In the genomic region with DNA sequence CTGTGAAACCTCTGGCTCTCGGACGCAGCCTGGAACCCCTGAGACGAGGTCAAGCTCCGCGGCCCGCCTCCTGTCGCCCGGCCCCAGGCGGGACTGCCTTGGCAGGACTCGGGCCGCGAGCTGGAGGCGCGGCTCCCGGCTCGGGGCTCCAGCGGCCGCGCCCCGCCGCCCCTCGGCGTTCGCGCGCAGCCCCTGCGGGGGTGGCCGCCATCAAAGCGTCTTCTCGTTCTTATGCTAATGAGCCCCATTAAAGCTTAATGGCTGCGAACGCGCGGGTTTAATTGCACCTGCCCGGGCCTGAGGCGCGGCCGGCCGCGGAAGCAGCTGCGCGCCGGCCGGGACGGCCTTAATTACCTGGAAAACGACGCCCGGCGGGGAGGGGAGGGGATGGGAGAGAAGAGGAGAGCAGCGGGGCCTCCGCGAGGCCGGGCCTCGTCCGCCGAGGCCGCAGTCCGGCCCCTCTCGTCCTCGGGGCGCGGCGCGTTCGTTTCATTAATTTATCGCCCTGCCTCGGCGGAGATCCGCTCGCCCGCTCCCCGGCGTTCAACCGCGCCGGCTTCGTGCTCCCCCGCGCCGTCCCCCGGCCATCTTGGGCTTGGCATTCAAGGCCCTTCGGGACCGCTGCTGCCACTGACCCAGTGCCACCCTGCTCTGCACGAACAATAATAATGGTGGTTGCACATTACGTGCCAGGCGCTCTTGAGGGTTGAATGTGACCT, we compare ENCODE assay signal across 10 cellular contexts. TPM values are rescaled to one million over a fixed set of nuclear protein-coding genes. Genes with fewer than 3 reads are reported as not detected.
DNase-seq lines count a peak whose midpoint lies in the region; FAIRE-seq and TF ChIP-seq lines count a peak whose summit lies in the region.
"Had no signal": no experiment of that assay in that cellular context is flagged by ENCODE, and none has a peak within 500 bp of the region (broad histone marks: within the 10 kb centered on the region; RNA-seq: fewer than 3 reads in every experiment).

No MANE protein-coding gene starts in this region.

- POLR2A ChIA-PET in Caco-2 (lab: Charles Lee) = no interaction called here

- WGBS in ovary, 3 donors = 27 to 53% (median 35%) methylated on average over 77 to 86 of the region's 86 CpGs

- H3K27me3 ChIP-seq in BLaER1 (peaks cover 17% of the 10 kb centered on the region), ovary (no peaks in the 10 kb centered on the region), Caco-2 (replicated peaks; ENCODE audit: control insufficient read depth, insufficient read depth, low read length) (no peaks in the 10 kb centered on the region)

- peaks cover 24% of the 10 kb centered on the region for H3K4me1 Mint-ChIP-seq in Caco-2 (ENCODE audit: low read depth, unreplicated experiment)

- intact Hi-C loops in ovary (cut with DNase I) = no loop called here
- intact Hi-C loops in Caco-2 (cut with micrococcal nuclease; ENCODE audit: unreplicated experiment) = no loop called here

- no peak overlapping the region for H3K27ac Mint-ChIP-seq in Caco-2 (ENCODE audit: unreplicated experiment)

- H3K4me1 ChIP-seq in BLaER1 = peaks cover 98% of the 10 kb centered on the region
- H3K4me1 ChIP-seq in ovary (ENCODE audit: insufficient read depth) = peaks cover 39% of the 10 kb centered on the region
- H3K4me1 ChIP-seq in Caco-2 = peaks cover 6% of the 10 kb centered on the region

- H3K36me3 Mint-ChIP-seq in Caco-2 (ENCODE audit: insufficient read depth, unreplicated experiment) = peaks cover 33% of the 10 kb centered on the region

- H3K4me3 Mint-ChIP-seq in Caco-2 (ENCODE audit: unreplicated experiment) = no peak overlapping the region

- peak overlapping the region; percentile 2; the same call in 1 of the 2 replicates for H3K27ac ChIP-seq in BLaER1
- H3K27ac ChIP-seq in ovary = no peak overlapping the region

- H3K9me3 Mint-ChIP-seq in Caco-2 (ENCODE audit: unreplicated experiment) = no peaks in the 10 kb centered on the region

- DNase-seq in NCI-H748 treated with DMSO at 0.1 percent for 48 hours (lab: John Stamatoyannopoulos, UW) (peak; percentile 87), frontal cortex (ENCODE audit: low spot score in 2 of 2) (peak; percentile 50 to 55), ovary (no peak), germinal center (ENCODE audit: low spot score) (no peak), Kasumi-1 (lab: John Stamatoyannopoulos, UW) (no peak), Caco-2 (no peak), putamen (ENCODE audit: low spot score) (no peak)
- DNase-seq: activated CD4-positive, alpha-beta T cell treated with anti-CD3 and anti-CD28 coated beads for 4 hours; kidney glomerular epithelial cell had no signal

- H3K9me3 ChIP-seq in BLaER1 = no peaks in the 10 kb centered on the region
- no peaks in the 10 kb centered on the region for H3K9me3 ChIP-seq in ovary
- no peaks in the 10 kb centered on the region for H3K9me3 ChIP-seq in Caco-2

- CTCF ChIA-PET in Caco-2 (lab: Charles Lee) = no interaction called here

- TF ChIP-seq EP300 in ovary (IDR thresholded peaks at IDR 0.05) = no peak

- H3K36me3 ChIP-seq in BLaER1 (peaks cover 37% of the 10 kb centered on the region), ovary (no peaks in the 10 kb centered on the region), Caco-2 (ENCODE audit: control insufficient read depth, insufficient read depth, low read length) (peaks cover 3% of the 10 kb centered on the region; the same call in 1 of the 2 replicates)

- TF ChIP-seq CTCF in ovary (IDR thresholded peaks at IDR 0.05) = no peak
- TF ChIP-seq CTCF in Caco-2 (IDR thresholded peaks at IDR 0.05; ENCODE audit: insufficient read depth in 1 of 2, low read depth in 1 of 2, low read length in 1 of 2, severe bottlenecking in 1 of 2, unreplicated experiment in 1 of 2) = no peak

- H3K4me2 ChIP-seq in BLaER1 = peak overlapping the region; percentile 100

- no peak for TF ChIP-seq POLR2A in ovary (IDR thresholded peaks at IDR 0.05)

- no peak for FAIRE-seq in frontal cortex (lab: Jason Lieb, UNC)

- H3K4me3 ChIP-seq in BLaER1 = peak overlapping the region; percentile 58
- H3K4me3 ChIP-seq in ovary = peak overlapping the region; percentile 19
- no peak overlapping the region for H3K4me3 ChIP-seq in Caco-2 (ENCODE audit: low read depth, low read length)

- no peaks in the 10 kb centered on the region for H3K27me3 Mint-ChIP-seq in Caco-2 (ENCODE audit: insufficient read depth, unreplicated experiment)

- H3K9ac ChIP-seq in BLaER1 = peak overlapping the region; percentile 57; the same call in 1 of the 2 replicates

- no TSS peak for BruUV-seq in Caco-2 (replicated peaks; lab: Mats Ljungman, UMichigan)

- peaks cover 100% of the 10 kb centered on the region for H4K20me1 ChIP-seq in BLaER1

RNA-seq across cellular contexts. Expression of a gene that starts 19.2 kb away (rescaled TPM):
- total RNA-seq in frontal cortex (16.7 TPM), ovary (10 to 100 TPM; 16.3 to 57.7 (median 37.5) TPM), Caco-2 (2022) (44.3 and 46.7 TPM in 2 replicates)
- polyA plus RNA-seq in ovary = 10 to 100 TPM in 1 of 2 donors, 1 to 10 TPM in 1; 1.5 to 14.5 TPM

Comparison
In these comparisons a context has a peak if more than half of its experiments do, and no peak if none do; other contexts are left out.
1. DNase-seq: peak in NCI-H748 treated with DMSO at 0.1 percent for 48 hours (single experiment) and frontal cortex (2 of 2); none in ovary (0 of 5), germinal center (single experiment), Kasumi-1 (0 of 2), Caco-2 (0 of 2) and putamen (single experiment).